ENCODE assay signal across 8 cellular contexts in the genomic region with DNA sequence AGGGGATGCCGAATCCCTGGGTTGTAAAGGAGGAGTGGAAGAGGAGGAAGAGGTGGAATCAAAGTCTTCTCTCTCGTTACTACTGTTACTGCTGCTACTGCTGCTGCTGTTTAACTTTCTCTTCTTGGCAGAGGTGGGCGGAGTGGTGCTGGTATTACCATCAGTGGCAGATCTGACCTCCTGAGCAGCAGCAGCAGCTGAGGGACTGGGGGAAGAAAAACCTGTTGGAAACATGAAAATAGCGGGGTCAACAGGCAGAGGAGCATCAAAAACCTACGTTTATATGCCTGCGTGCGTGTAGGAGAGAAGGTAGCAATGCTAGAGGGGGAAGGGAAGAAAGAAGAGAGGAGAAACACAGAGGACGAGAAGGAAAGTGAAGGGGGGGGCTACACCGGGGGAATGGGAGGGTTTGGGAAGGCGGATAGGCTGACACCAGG. TPM values are rescaled to one million over a fixed set of nuclear protein-coding genes. Genes with fewer than 3 reads are reported as not detected.
DNase-seq lines count a peak whose midpoint lies in the region; ATAC-seq, FAIRE-seq and TF ChIP-seq lines count a peak whose summit lies in the region.

No MANE protein-coding gene starts in this region.

- H3K9me3 ChIP-seq in colonic mucosa (no peaks in the 10 kb centered on the region), lower lobe of right lung (no peaks in the 10 kb centered on the region)

- no peaks in the 10 kb centered on the region for H3K36me3 ChIP-seq in colonic mucosa
- H3K36me3 ChIP-seq in lower lobe of right lung, result peaks cover 20% of the 10 kb centered on the region

- no peaks in the 10 kb centered on the region for H3K27me3 ChIP-seq in colonic mucosa
- no peaks in the 10 kb centered on the region for H3K27me3 ChIP-seq in lower lobe of right lung (ENCODE audit: low read depth)

- ATAC-seq in GM19351 (IDR thresholded peaks at IDR 0.05; ENCODE audit: unreplicated experiment), result peak; percentile 34
- ATAC-seq in HG03521 (IDR thresholded peaks at IDR 0.05; ENCODE audit: unreplicated experiment), result peak; percentile 30
- ATAC-seq in lower lobe of right lung, result peak; percentile 40 to 52

- no peak for TF ChIP-seq CTCF in AG09309 (IDR thresholded peaks at IDR 0.05; ENCODE audit: control insufficient read depth, insufficient read depth, low read depth, low read length, missing control alignments)
- no peak for TF ChIP-seq CTCF in colonic mucosa (IDR thresholded peaks at IDR 0.05)
- TF ChIP-seq CTCF in lower lobe of right lung (IDR thresholded peaks at IDR 0.05), result no peak
- no peak for TF ChIP-seq CTCF in D721Med (IDR thresholded peaks at IDR 0.05; ENCODE audit: insufficient read depth, missing control alignments)

- DNase-seq in AG09309 (ENCODE audit: low read depth) (peak; percentile 10), colonic mucosa (peak; percentile 47), lower lobe of right lung (peak; percentile 39), D721Med (ENCODE audit: insufficient read length, low spot score) (no peak)
- peak; percentile 2 for DNase-seq in activated CD4-positive, CD25-positive, alpha-beta regulatory T cell treated with anti-CD3 and anti-CD28 coated beads, Interleukin-2, amount 50 U/mL, for 16 hours (ENCODE audit: low read depth, low spot score)
- DNase-seq in stimulated activated CD8-positive, alpha-beta memory T cell treated with anti-CD3 and anti-CD28 coated beads, Interleukin-15, amount 100 ng/mL, for 1 hour (ENCODE audit: low read depth), result peak; percentile 16

- intact Hi-C loops in colonic mucosa (cut with DNase I) (no loop called here), lower lobe of right lung (cut with DNase I) (no loop called here)

- peak overlapping the region; percentile 68 to 83 for H3K9ac ChIP-seq in colonic mucosa (ENCODE audit: low read depth in 2 of 2, low read length in 2 of 2)

- no peak for FAIRE-seq in D721Med (lab: Jason Lieb, UNC)

- H3K4me3 ChIP-seq in AG09309 (ENCODE audit: control insufficient read depth, low read depth, low read length) (peak overlapping the region; percentile 59), colonic mucosa (peak overlapping the region; percentile 41), lower lobe of right lung (peak overlapping the region; percentile 63)

- H3K27ac ChIP-seq in colonic mucosa (peak overlapping the region; percentile 82), lower lobe of right lung (peak overlapping the region; percentile 96)

- H3K4me1 ChIP-seq in colonic mucosa (no peaks in the 10 kb centered on the region), lower lobe of right lung (peaks cover 16% of the 10 kb centered on the region)

RNA-seq across cellular contexts. Expression of gene CUL4B, which starts 0.3 kb away (rescaled TPM):
- total RNA-seq in colonic mucosa, result 10 to 100 TPM; 29.7 to 38.1 TPM
- total RNA-seq in lower lobe of right lung, result 37.3 TPM

RNA-seq across cellular contexts. Expression of gene MCTS1, which starts 43.5 kb away (rescaled TPM):
- total RNA-seq in colonic mucosa (10 to 100 TPM; 37.6 to 60.4 TPM), lower lobe of right lung (30.0 TPM)
